ENCODE assay signal across 15 cellular contexts in genomic region chrX:132406106-132406505, GRCh38.
A peak's percentile ranks its signal among the peaks of the same experiment; 100 is the strongest.
DNase-seq lines count a peak whose midpoint lies in the region; TF ChIP-seq lines count a peak whose summit lies in the region.
"Had no signal": no experiment of that assay in that cellular context is flagged by ENCODE, and none has a peak within 500 bp of the region (broad histone marks: within the 10 kb centered on the region; RNA-seq: fewer than 3 reads in every experiment).

No MANE protein-coding gene starts in this region.

- DNase-seq in NCI-H82 (lab: John Stamatoyannopoulos, UW) (peak; percentile 18), NCI-H82 treated with DMSO at 0.1 percent for 48 hours (lab: John Stamatoyannopoulos, UW; ENCODE audit: unreplicated experiment) (no peak), NCI-H1105 (lab: John Stamatoyannopoulos, UW) (peak; percentile 42), SJCRH30 (peak; percentile 30 to 53), Peyer's patch (no peak), NCI-H526 treated with DMSO at 0.1 percent for 48 hours (lab: John Stamatoyannopoulos, UW) (no peak), T1000 (lab: John Stamatoyannopoulos, UW) (no peak)
- DNase-seq: AML-193; CD4-positive, alpha-beta memory T cell; DMS153; DND-41; EL had no signal

- peak overlapping the region; percentile 67 for H3K27ac ChIP-seq in SJCRH30
- H3K27ac ChIP-seq in Peyer's patch, result no peak overlapping the region
- H3K27ac ChIP-seq: BLaER1 had no signal

- no peaks in the 10 kb centered on the region for H3K27me3 ChIP-seq in SJCRH30
- no peaks in the 10 kb centered on the region for H3K27me3 ChIP-seq in Peyer's patch

- peaks cover 12% of the 10 kb centered on the region for H3K4me1 ChIP-seq in SJCRH30
- no peaks in the 10 kb centered on the region for H3K4me1 ChIP-seq in Peyer's patch

- TF ChIP-seq CTCF in Peyer's patch (IDR thresholded peaks at IDR 0.05), result no peak

- H3K36me3 ChIP-seq in SJCRH30 (no peaks in the 10 kb centered on the region), Peyer's patch (no peaks in the 10 kb centered on the region)
- H3K36me3 ChIP-seq: HAP-1 had no signal

- H3K9me3 ChIP-seq in SJCRH30 (replicated peaks) (no peaks in the 10 kb centered on the region), Peyer's patch (no peaks in the 10 kb centered on the region)
- H3K9me3 ChIP-seq: BLaER1, HAP-1 had no signal

- peak overlapping the region; percentile 38; the same call in 1 of the 2 replicates for H3K4me3 ChIP-seq in SJCRH30
- no peak overlapping the region for H3K4me3 ChIP-seq in Peyer's patch
- H3K4me3 ChIP-seq: BLaER1, GM12878, HAP-1 had no signal

- TF ChIP-seq POLR2A in Peyer's patch (IDR thresholded peaks at IDR 0.05), result no peak

Comparison
In these comparisons a context has a peak if more than half of its experiments do, and no peak if none do; other contexts are left out.
1. DNase-seq: peak in NCI-H82 (single experiment), NCI-H1105 (single experiment) and SJCRH30 (2 of 2); none in NCI-H82 treated with DMSO at 0.1 percent for 48 hours (single experiment), Peyer's patch (0 of 3), NCI-H526 treated with DMSO at 0.1 percent for 48 hours (single experiment) and T1000 (single experiment).